10 cellular contexts compared by ENCODE assay signal in the genomic region with DNA sequence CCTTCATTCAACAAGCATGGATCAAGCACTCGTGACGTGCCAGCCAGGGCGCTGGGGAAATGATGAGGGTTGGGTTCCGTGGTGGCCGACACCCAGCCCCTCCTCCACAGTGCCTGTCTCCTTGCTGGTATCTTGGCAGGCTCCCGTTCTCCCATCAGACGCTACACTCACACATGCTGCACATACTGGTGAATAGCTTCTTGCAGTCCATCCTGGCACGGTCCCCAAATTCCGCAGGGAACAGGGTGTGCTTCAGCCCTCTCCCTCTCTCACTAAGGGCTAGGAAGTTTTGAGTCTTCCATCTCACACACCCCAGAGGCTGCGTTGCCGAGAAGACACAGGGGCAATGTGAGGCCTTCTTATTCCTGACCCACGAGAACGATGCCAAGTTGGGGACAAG. TPM values are rescaled to one million over a fixed set of nuclear protein-coding genes. Genes with fewer than 3 reads are reported as not detected.
A peak's percentile ranks its signal among the peaks of the same experiment; 100 is the strongest.
DNase-seq lines count a peak whose midpoint lies in the region; ATAC-seq and TF ChIP-seq lines count a peak whose summit lies in the region.
"Had no signal": no experiment of that assay in that cellular context is flagged by ENCODE, and none has a peak within 500 bp of the region (broad histone marks: within the 10 kb centered on the region; RNA-seq: fewer than 3 reads in every experiment).

No MANE protein-coding gene starts in this region.

- no peaks in the 10 kb centered on the region for H3K9me3 ChIP-seq in MG63
- H3K9me3 ChIP-seq in colonic mucosa, result no peaks in the 10 kb centered on the region
- no peaks in the 10 kb centered on the region for H3K9me3 ChIP-seq in left lung
- no peaks in the 10 kb centered on the region for H3K9me3 ChIP-seq in thoracic aorta

- intact Hi-C loops in colonic mucosa (cut with DNase I), result loop anchor here (5.0 kb wide), 1 partner anchor 62 kb away; a partner anchor contains a TSS
- intact Hi-C loops in left lung (cut with DNase I), result no loop called here

- H3K27ac ChIP-seq in colonic mucosa (no peak overlapping the region), left lung (peak overlapping the region; percentile 13 to 30), thoracic aorta (peak overlapping the region; percentile 94 to 95)

- H3K4me1 ChIP-seq in colonic mucosa (peaks cover 3% of the 10 kb centered on the region), left lung (peaks cover 12 to 48% of the 10 kb centered on the region in 2 donors), thoracic aorta (ENCODE audit: control insufficient read depth in 1 of 2, low read depth in 2 of 2) (peaks cover 25 to 47% of the 10 kb centered on the region in 2 donors)

- no peaks in the 10 kb centered on the region for H3K36me3 ChIP-seq in MG63
- no peaks in the 10 kb centered on the region for H3K36me3 ChIP-seq in colonic mucosa
- H3K36me3 ChIP-seq in left lung, result no peaks in the 10 kb centered on the region
- no peaks in the 10 kb centered on the region for H3K36me3 ChIP-seq in thoracic aorta

- H3K9ac ChIP-seq in colonic mucosa (ENCODE audit: low read depth in 2 of 2, low read length in 2 of 2), result no peak overlapping the region

- ATAC-seq in left lung (peak; percentile 60), thoracic aorta (ENCODE audit: insufficient number of reproducible peaks, low FRiP score, low read depth) (peak; percentile 64)
- ATAC-seq: HCT116 had no signal

- no peak overlapping the region for H3K4me3 ChIP-seq in MG63
- H3K4me3 ChIP-seq in colonic mucosa, result no peak overlapping the region
- no peak overlapping the region for H3K4me3 ChIP-seq in left lung
- H3K4me3 ChIP-seq in thoracic aorta, result peak overlapping the region; percentile 15

- H3K27me3 ChIP-seq in MG63 (no peaks in the 10 kb centered on the region), colonic mucosa (no peaks in the 10 kb centered on the region), left lung (no peaks in the 10 kb centered on the region), thoracic aorta (replicated peaks; ENCODE audit: insufficient read depth) (no peaks in the 10 kb centered on the region)

- no peak for TF ChIP-seq CTCF in colonic mucosa (IDR thresholded peaks at IDR 0.05)
- TF ChIP-seq CTCF in left lung (IDR thresholded peaks at IDR 0.05), result no peak
- no peak for TF ChIP-seq CTCF in thoracic aorta (IDR thresholded peaks at IDR 0.05)

- DNase-seq in MG63, result peak; percentile 67
- DNase-seq in colonic mucosa, result peak; percentile 51
- DNase-seq in left lung, result peak in 1 of 2 donors; percentile 80
- peak; percentile 92 for DNase-seq in thoracic aorta (ENCODE audit: low spot score)
- no peak for DNase-seq in MV-4-11 (lab: John Stamatoyannopoulos, UW)
- no peak for DNase-seq in ecto neural progenitor cell (ENCODE audit: low spot score)
- DNase-seq in COR-L47 (lab: John Stamatoyannopoulos, UW), result no peak
- no peak for DNase-seq in activated T-cell treated with anti-CD3 and anti-CD28 coated beads, Interleukin-2, amount 50 U/mL, for 48 hours
- DNase-seq: activated naive CD8-positive, alpha-beta T cell treated with anti-CD3 and anti-CD28 coated beads for 36 hours had no signal

RNA-seq across cellular contexts. Expression of a gene that starts 10.1 kb away (rescaled TPM):
- 3.4 and 11.7 TPM in 2 replicates for total RNA-seq in MG63 (2014; rRNA removed; shearing (Covaris generic); ENCODE audit: low replicate concordance)
- total RNA-seq in colonic mucosa (10 to 100 TPM; 32.3 to 49.9 TPM), left lung (10 to 100 TPM; 45.4 to 52.8 TPM), thoracic aorta (100 to 1,000 TPM in 1 of 2 donors, 10 to 100 TPM in 1; 76.1 to 101 TPM)

Comparison
In these comparisons a context has a peak if more than half of its experiments do, and no peak if none do; other contexts are left out.
1. DNase-seq: peak in MG63 (single experiment), colonic mucosa (single experiment) and thoracic aorta (single experiment); none in MV-4-11 (single experiment), ecto neural progenitor cell (single experiment), COR-L47 (single experiment) and activated T-cell treated with anti-CD3 and anti-CD28 coated beads, Interleukin-2, amount 50 U/mL, for 48 hours (0 of 2).